Comparison of ENCODE assay signal across 2 cellular contexts in genomic region chr7:95469850-95470249, GRCh38.
TF ChIP-seq lines count a peak whose summit lies in the region.

No MANE protein-coding gene starts in this region.

TF ChIP-seq in SK-N-SH, 30 proteins besides CTCF, POLR2A, EP300 and RAD21 (continued from another document):
- TF ChIP-seq ZBTB33 (IDR thresholded peaks at IDR 0.05; ENCODE audit: borderline replicate concordance, low read depth) (no peak), NFIC (IDR thresholded peaks at IDR 0.05; ENCODE audit: borderline replicate concordance) (no peak), ELF1 (IDR thresholded peaks at IDR 0.05) (no peak), RFX5 (IDR thresholded peaks at IDR 0.05; ENCODE audit: low read length) (no peak), RCOR1 (IDR thresholded peaks at IDR 0.05; ENCODE audit: low read length) (no peak)
- TF ChIP-seq, protein P1, sequence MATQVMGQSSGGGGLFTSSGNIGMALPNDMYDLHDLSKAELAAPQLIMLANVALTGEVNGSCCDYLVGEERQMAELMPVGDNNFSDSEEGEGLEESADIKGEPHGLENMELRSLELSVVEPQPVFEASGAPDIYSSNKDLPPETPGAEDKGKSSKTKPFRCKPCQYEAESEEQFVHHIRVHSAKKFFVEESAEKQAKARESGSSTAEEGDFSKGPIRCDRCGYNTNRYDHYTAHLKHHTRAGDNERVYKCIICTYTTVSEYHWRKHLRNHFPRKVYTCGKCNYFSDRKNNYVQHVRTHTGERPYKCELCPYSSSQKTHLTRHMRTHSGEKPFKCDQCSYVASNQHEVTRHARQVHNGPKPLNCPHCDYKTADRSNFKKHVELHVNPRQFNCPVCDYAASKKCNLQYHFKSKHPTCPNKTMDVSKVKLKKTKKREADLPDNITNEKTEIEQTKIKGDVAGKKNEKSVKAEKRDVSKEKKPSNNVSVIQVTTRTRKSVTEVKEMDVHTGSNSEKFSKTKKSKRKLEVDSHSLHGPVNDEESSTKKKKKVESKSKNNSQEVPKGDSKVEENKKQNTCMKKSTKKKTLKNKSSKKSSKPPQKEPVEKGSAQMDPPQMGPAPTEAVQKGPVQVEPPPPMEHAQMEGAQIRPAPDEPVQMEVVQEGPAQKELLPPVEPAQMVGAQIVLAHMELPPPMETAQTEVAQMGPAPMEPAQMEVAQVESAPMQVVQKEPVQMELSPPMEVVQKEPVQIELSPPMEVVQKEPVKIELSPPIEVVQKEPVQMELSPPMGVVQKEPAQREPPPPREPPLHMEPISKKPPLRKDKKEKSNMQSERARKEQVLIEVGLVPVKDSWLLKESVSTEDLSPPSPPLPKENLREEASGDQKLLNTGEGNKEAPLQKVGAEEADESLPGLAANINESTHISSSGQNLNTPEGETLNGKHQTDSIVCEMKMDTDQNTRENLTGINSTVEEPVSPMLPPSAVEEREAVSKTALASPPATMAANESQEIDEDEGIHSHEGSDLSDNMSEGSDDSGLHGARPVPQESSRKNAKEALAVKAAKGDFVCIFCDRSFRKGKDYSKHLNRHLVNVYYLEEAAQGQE (IDR thresholded peaks at IDR 0.05; ENCODE audit: low read depth, low read length) = no peak

TF ChIP-seq in SK-N-SH treated with all-trans-retinoic acid at 6 μM for 48 hours, 23 proteins besides CTCF, POLR2A, EP300 and RAD21 (continued from another document):
- no peak for TF ChIP-seq ISL1 (CRISPR knock-in tag; IDR thresholded peaks at IDR 0.05)
- no peak for TF ChIP-seq SNAI2 (CRISPR knock-in tag; IDR thresholded peaks at IDR 0.05)
- TF ChIP-seq, protein P2, sequence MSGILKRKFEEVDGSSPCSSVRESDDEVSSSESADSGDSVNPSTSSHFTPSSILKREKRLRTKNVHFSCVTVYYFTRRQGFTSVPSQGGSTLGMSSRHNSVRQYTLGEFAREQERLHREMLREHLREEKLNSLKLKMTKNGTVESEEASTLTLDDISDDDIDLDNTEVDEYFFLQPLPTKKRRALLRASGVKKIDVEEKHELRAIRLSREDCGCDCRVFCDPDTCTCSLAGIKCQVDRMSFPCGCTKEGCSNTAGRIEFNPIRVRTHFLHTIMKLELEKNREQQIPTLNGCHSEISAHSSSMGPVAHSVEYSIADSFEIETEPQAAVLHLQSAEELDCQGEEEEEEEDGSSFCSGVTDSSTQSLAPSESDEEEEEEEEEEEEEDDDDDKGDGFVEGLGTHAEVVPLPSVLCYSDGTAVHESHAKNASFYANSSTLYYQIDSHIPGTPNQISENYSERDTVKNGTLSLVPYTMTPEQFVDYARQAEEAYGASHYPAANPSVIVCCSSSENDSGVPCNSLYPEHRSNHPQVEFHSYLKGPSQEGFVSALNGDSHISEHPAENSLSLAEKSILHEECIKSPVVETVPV (CRISPR knock-in tag; IDR thresholded peaks at IDR 0.05) = no peak
- no peak for TF ChIP-seq TCF4 (CRISPR knock-in tag; IDR thresholded peaks at IDR 0.05; ENCODE audit: borderline replicate concordance)
TF ChIP-seq in SK-N-SH treated with all-trans-retinoic acid at 6 μM for 48 hours: peak in this region for 0.
